Comparison of ENCODE assay signal across 8 cellular contexts in genomic region chr22:30356392-30357230, GRCh38.
DNase-seq lines count a peak whose midpoint lies in the region; ATAC-seq, FAIRE-seq and TF ChIP-seq lines count a peak whose summit lies in the region.

Gene CCDC157 (plus strand): TSS chr22:30357007. CDS start chr22:30366001, 8,994 bp downstream.
Gene SF3A1 (minus strand): TSS chr22:30356894. CDS start chr22:30356792, 102 bp downstream.

- peak within 1 kb of the TSS; percentile 89 for H3K4me2 ChIP-seq in OCI-LY1 (ENCODE audit: low read length)

- H3K36me3 ChIP-seq in HUES48 (ENCODE audit: control insufficient read depth, insufficient read depth, low read length), result peaks cover 29% of the 10 kb centered on the region
- H3K36me3 ChIP-seq in OCI-LY1 (ENCODE audit: insufficient read depth, low read length), result peaks cover 24% of the 10 kb centered on the region

- peaks cover 10% of the 10 kb centered on the region for H3K4me1 ChIP-seq in HUES48 (ENCODE audit: control insufficient read depth, insufficient read depth, low read length)
- H3K4me1 ChIP-seq in OCI-LY1 (ENCODE audit: insufficient read depth, low read length, severe bottlenecking), result peaks cover 24% of the 10 kb centered on the region

- no peak within 1 kb of the TSS for H2AFZ ChIP-seq in OCI-LY1 (ENCODE audit: low read length)

- peak; percentile 81 for ATAC-seq in GM21423 (IDR thresholded peaks at IDR 0.05; ENCODE audit: unreplicated experiment)

- no peak for FAIRE-seq in D721Med (lab: Jason Lieb, UNC)

- no peaks in the 10 kb centered on the region for H4K20me1 ChIP-seq in OCI-LY1 (ENCODE audit: insufficient read depth, low read length)

- no peaks in the 10 kb centered on the region for H3K9me2 ChIP-seq in OCI-LY1 (ENCODE audit: low read depth, low read length)

- TF ChIP-seq CTCF in D721Med (IDR thresholded peaks at IDR 0.05; ENCODE audit: insufficient read depth, missing control alignments), result no peak
- TF ChIP-seq CTCF in OCI-LY1 (IDR thresholded peaks at IDR 0.05; ENCODE audit: low read length), result no peak

- no peaks in the 10 kb centered on the region for H3F3A ChIP-seq in OCI-LY1 (ENCODE audit: insufficient read depth, low read length)

- H3K27ac ChIP-seq in HUES48 (ENCODE audit: low read depth, low read length) (peak within 1 kb of the TSS; percentile 99), OCI-LY1 (ENCODE audit: low read depth, low read length, poor library complexity, severe bottlenecking) (peak within 1 kb of the TSS; percentile 39)

- H3K4me3 ChIP-seq in HUES48 (ENCODE audit: low read depth, low read length) (peak within 1 kb of the TSS; percentile 79), OCI-LY1 (ENCODE audit: low read depth, low read length, poor library complexity, severe bottlenecking) (peak within 1 kb of the TSS; percentile 85)

- H3K9ac ChIP-seq in HUES48 (ENCODE audit: low read depth, low read length), result peak within 1 kb of the TSS; percentile 93
- H3K9ac ChIP-seq in OCI-LY1 (ENCODE audit: low read length), result peak within 1 kb of the TSS; percentile 89

- H3K9me3 ChIP-seq in HUES48 (ENCODE audit: control insufficient read depth, insufficient read depth, low read length) (no peaks in the 10 kb centered on the region), OCI-LY1 (ENCODE audit: low read length) (no peaks in the 10 kb centered on the region)

- H3K27me3 ChIP-seq in HUES48 (ENCODE audit: control insufficient read depth, insufficient read depth, low read length) (no peaks in the 10 kb centered on the region), OCI-LY1 (ENCODE audit: insufficient read depth, low read length) (no peaks in the 10 kb centered on the region)

- peak; percentile 50 for DNase-seq in D721Med (ENCODE audit: insufficient read length, low spot score)
- peak; percentile 76 for DNase-seq in activated T-cell treated with anti-CD3 and anti-CD28 coated beads for 1 hour (ENCODE audit: low read depth)
- DNase-seq in epidermal melanocyte (ENCODE audit: insufficient read length, low spot score), result peak; percentile 88
- DNase-seq in middle frontal gyrus (ENCODE audit: extremely low spot score, low spot score), result peak; percentile 91
- peak; percentile 84 to 85 for DNase-seq in stimulated activated CD8-positive, alpha-beta memory T cell treated with anti-CD3 and anti-CD28 coated beads, Interleukin-15, amount 100 ng/mL, for 48 hours (ENCODE audit: low read depth in 2 of 2)

- H3K79me2 ChIP-seq in OCI-LY1 (ENCODE audit: insufficient read depth, low read length), result peaks cover 20% of the 10 kb centered on the region

Comparison
In these comparisons a context has a peak if more than half of its experiments do, and no peak if none do; other contexts are left out.
1. Peak in every context shown above with its lines: DNase-seq, ATAC-seq, H3K4me3 ChIP-seq and H3K27ac ChIP-seq.